Comparison of ENCODE assay signal across 19 cellular contexts in genomic region chr17:48753794-48754499, GRCh38. TPM values are rescaled to one million over a fixed set of nuclear protein-coding genes. Genes with fewer than 3 reads are reported as not detected.
DNase-seq lines count a peak whose midpoint lies in the region; ATAC-seq and TF ChIP-seq lines count a peak whose summit lies in the region.
"Had no signal": no experiment of that assay in that cellular context is flagged by ENCODE, and none has a peak within 500 bp of the region (broad histone marks: within the 10 kb centered on the region; RNA-seq: fewer than 3 reads in every experiment).

No MANE protein-coding gene starts in this region.

- TF ChIP-seq POLR2A in lower leg skin (IDR thresholded peaks at IDR 0.05): no peak

- ATAC-seq in SK-N-SH treated with all-trans-retinoic acid at 6 μM for 48 hours (peak; percentile 6; the same call in 2 of the 3 replicates), memory B cell (ENCODE audit: low read depth) (no peak), aorta (ENCODE audit: low FRiP score) (no peak)
- ATAC-seq: activated CD8-positive, alpha-beta T cell treated with anti-CD3 and anti-CD28 coated beads for 36 hours had no signal

- TF ChIP-seq CTCF in lower leg skin (IDR thresholded peaks at IDR 0.05) (no peak), WERI-Rb-1 (IDR thresholded peaks at IDR 0.05; ENCODE audit: low read depth, low read length) (no peak)

- DNase-seq in GM04503 (ENCODE audit: low read depth): peak; percentile 11
- DNase-seq in memory B cell (ENCODE audit: low spot score in 2 of 2): no peak
- DNase-seq in lower leg skin (ENCODE audit: low spot score in 2 of 2): no peak
- no peak for DNase-seq in globus pallidus (ENCODE audit: low spot score)
- DNase-seq in WERI-Rb-1: no peak
- DNase-seq in aorta: no peak
- DNase-seq: activated CD8-positive, alpha-beta T cell treated with anti-CD3 and anti-CD28 coated beads for 36 hours; activated gamma-delta T cell treated with Interleukin-2 at 50 U/mL for 16 hours; DMS53; mammary epithelial cell; NCI-H82; nucleus accumbens; small intestine; stomach had no signal

- H3K79me2 ChIP-seq in ACC112 (ENCODE audit: control insufficient read depth, insufficient read depth, low read length, unreplicated experiment): no peaks in the 10 kb centered on the region

- H3K9me3 Mint-ChIP-seq in memory B cell: no peaks in the 10 kb centered on the region
- H3K9me3 Mint-ChIP-seq: activated CD8-positive, alpha-beta T cell treated with anti-CD3 and anti-CD28 coated beads for 36 hours had no signal

- WGBS in lower leg skin, 2 donors: 13 to 23% methylated on average over 22 of the region's 22 CpGs
- 13% methylated on average over 22 of the region's 22 CpGs for WGBS in aorta, 2 donors

- H3K4me3 ChIP-seq in ACC112 (ENCODE audit: low read depth, low read length) (peak overlapping the region; percentile 23; the same call in 1 of the 2 replicates), lower leg skin (ENCODE audit: low read depth, poor library complexity, severe bottlenecking) (no peak overlapping the region), WERI-Rb-1 (ENCODE audit: low read depth, low read length) (no peak overlapping the region), aorta (ENCODE audit: low read length in 2 of 2) (no peak overlapping the region)
- H3K4me3 ChIP-seq: dorsolateral prefrontal cortex, stomach had no signal

- H3K27ac ChIP-seq in ACC112 (ENCODE audit: low read depth, low read length): no peak overlapping the region
- no peak overlapping the region for H3K27ac ChIP-seq in WERI-Rb-1
- H3K27ac ChIP-seq in aorta (ENCODE audit: low read depth in 1 of 2, low read length in 2 of 2): no peak overlapping the region
- H3K27ac ChIP-seq: dorsolateral prefrontal cortex, stomach had no signal

- H3K36me3 Mint-ChIP-seq in memory B cell: no peaks in the 10 kb centered on the region
- H3K36me3 Mint-ChIP-seq: brain had no signal

- H3K4me1 ChIP-seq in ACC112 (ENCODE audit: control insufficient read depth, insufficient read depth, low read length, unreplicated experiment) (peaks cover 9% of the 10 kb centered on the region), aorta (ENCODE audit: control insufficient read depth in 1 of 2, insufficient read depth in 2 of 2, low read length in 2 of 2) (no peaks in the 10 kb centered on the region)

- H2AFZ ChIP-seq in ACC112 (ENCODE audit: low read length, unreplicated experiment): no peak overlapping the region

- H3K4me3 Mint-ChIP-seq in memory B cell: no peak overlapping the region
- H3K4me3 Mint-ChIP-seq: activated CD8-positive, alpha-beta T cell treated with anti-CD3 and anti-CD28 coated beads for 36 hours; brain had no signal

- H3K9me3 ChIP-seq in WERI-Rb-1 (ENCODE audit: severe bottlenecking) (peaks cover 8% of the 10 kb centered on the region), aorta (ENCODE audit: control insufficient read depth, low read length) (no peaks in the 10 kb centered on the region)
- H3K9me3 ChIP-seq: stomach had no signal

- no peaks in the 10 kb centered on the region for H3K36me3 ChIP-seq in ACC112 (ENCODE audit: insufficient read depth, low read length)
- no peaks in the 10 kb centered on the region for H3K36me3 ChIP-seq in WERI-Rb-1
- H3K36me3 ChIP-seq in aorta (ENCODE audit: control insufficient read depth in 1 of 2, insufficient read depth in 2 of 2, low read length in 1 of 2): no peaks in the 10 kb centered on the region
- H3K36me3 ChIP-seq: stomach had no signal

- H3K27ac Mint-ChIP-seq in memory B cell: peak overlapping the region; percentile 9
- H3K27ac Mint-ChIP-seq: activated CD8-positive, alpha-beta T cell treated with anti-CD3 and anti-CD28 coated beads for 36 hours; brain had no signal

- H3K4me1 Mint-ChIP-seq in memory B cell: peaks cover 11% of the 10 kb centered on the region
- H3K4me1 Mint-ChIP-seq: brain had no signal

- intact Hi-C loops in lower leg skin (cut with DNase I; ENCODE audit: low total_unique reads) (no loop called here), aorta (cut with DNase I) (no loop called here)

- H3K27me3 ChIP-seq in ACC112 (ENCODE audit: insufficient read depth, low read length) (peaks cover 93% of the 10 kb centered on the region), WERI-Rb-1 (ENCODE audit: insufficient read depth, low read depth, severe bottlenecking) (peaks cover 100% of the 10 kb centered on the region), aorta (ENCODE audit: control insufficient read depth in 1 of 2, insufficient read depth in 2 of 2, low read length in 1 of 2) (peaks cover 0 to 2% of the 10 kb centered on the region in 2 donors)

- H3K27me3 Mint-ChIP-seq in memory B cell: peaks cover 45% of the 10 kb centered on the region

TF ChIP-seq in SK-N-SH treated with all-trans-retinoic acid at 6 μM for 48 hours, 23 proteins besides CTCF, POLR2A, EP300 and RAD21:
- TF ChIP-seq OSR1 (CRISPR knock-in tag; IDR thresholded peaks at IDR 0.05) (no peak), TSHZ2 (CRISPR knock-in tag; IDR thresholded peaks at IDR 0.05) (no peak), CSRNP3 (CRISPR knock-in tag; IDR thresholded peaks at IDR 0.05) (no peak), ZFP3 (CRISPR knock-in tag; IDR thresholded peaks at IDR 0.05) (no peak)

RNA-seq across cellular contexts. Expression of gene HOXB13, which starts 25.4 kb away (rescaled TPM):
- total RNA-seq in lower leg skin (under 1 TPM in 3 of 4 donors, not detected in 1; 0.07 to 0.84 (median 0.08) TPM), aorta (not detected)
- under 1 TPM; 0.18 to 0.25 TPM for polyA plus RNA-seq in aorta
- total RNA-seq: activated CD8-positive, alpha-beta T cell treated with anti-CD3 and anti-CD28 coated beads for 36 hours; dorsolateral prefrontal cortex; mammary epithelial cell had no signal

RNA-seq across cellular contexts. Expression of gene PRAC2, which starts 31.0 kb away (rescaled TPM):
- total RNA-seq in lower leg skin (not detected), aorta (not detected)
- not detected for polyA plus RNA-seq in aorta
- total RNA-seq: activated CD8-positive, alpha-beta T cell treated with anti-CD3 and anti-CD28 coated beads for 36 hours; dorsolateral prefrontal cortex; mammary epithelial cell; stomach had no signal
- polyA plus RNA-seq: mammary epithelial cell, small intestine, stomach had no signal

RNA-seq across cellular contexts. Expression of gene PRAC1, which starts 31.6 kb away (rescaled TPM):
- not detected for total RNA-seq in lower leg skin
- not detected for total RNA-seq in aorta
- 10 to 100 TPM in 1 of 2 donors, not detected in 1; 14.0 TPM for polyA plus RNA-seq in aorta
- total RNA-seq: activated CD8-positive, alpha-beta T cell treated with anti-CD3 and anti-CD28 coated beads for 36 hours; dorsolateral prefrontal cortex; mammary epithelial cell; stomach had no signal
- polyA plus RNA-seq: BJ, mammary epithelial cell, small intestine, stomach had no signal
